24 cellular contexts compared by ENCODE assay signal in genomic region chr17:17866425-17866824, GRCh38.
"Had no signal": no experiment of that assay in that cellular context is flagged by ENCODE, and none has a peak within 500 bp of the region (broad histone marks: within the 10 kb centered on the region; RNA-seq: fewer than 3 reads in every experiment).

No MANE protein-coding gene starts in this region.

- H3K27me3 ChIP-seq: ascending aorta, body of pancreas had no signal

- H3K9me3 Mint-ChIP-seq: activated CD4-positive, alpha-beta memory T cell treated with anti-CD3 and anti-CD28 coated beads, Interleukin-2, amount 10 ng/mL, durations not matched to agents 7 days and 5 days; activated naive CD4-positive, alpha-beta T cell treated with anti-CD3 and anti-CD28 coated beads, Interleukin-2, amount 50 U/mL, for 72 hours; activated naive CD8-positive, alpha-beta T cell treated with anti-CD3 and anti-CD28 coated beads, Interleukin-2, amount 50 U/mL, for 24 hours; activated T-cell treated with anti-CD3 and anti-CD28 coated beads, Interleukin-2, amount 50 U/mL, for 72 hours; T-cell had no signal

- H3K27me3 Mint-ChIP-seq: activated CD4-positive, alpha-beta memory T cell treated with anti-CD3 and anti-CD28 coated beads, Interleukin-2, amount 10 ng/mL, durations not matched to agents 7 days and 5 days; activated CD4-positive, alpha-beta T cell treated with anti-CD3 and anti-CD28 coated beads for 36 hours; activated naive CD8-positive, alpha-beta T cell treated with anti-CD3 and anti-CD28 coated beads, Interleukin-2, amount 50 U/mL, for 24 hours; T-cell had no signal

- H3K4me1 ChIP-seq: ascending aorta, body of pancreas had no signal

- H3K4me3 ChIP-seq: ascending aorta, body of pancreas, K562, SK-N-MC had no signal

- ATAC-seq: activated CD4-positive, alpha-beta T cell treated with anti-CD3 and anti-CD28 coated beads for 36 hours; activated naive CD8-positive, alpha-beta T cell treated with anti-CD3 and anti-CD28 coated beads, Interleukin-2, amount 50 U/mL, for 24 hours; activated T-cell treated with anti-CD3 and anti-CD28 coated beads, Interleukin-2, amount 50 U/mL, for 72 hours; body of pancreas; K562; Right ventricle myocardium inferior; T-cell had no signal

- H3K27ac Mint-ChIP-seq: activated CD4-positive, alpha-beta memory T cell treated with anti-CD3 and anti-CD28 coated beads, Interleukin-2, amount 10 ng/mL, durations not matched to agents 7 days and 5 days; activated CD4-positive, alpha-beta T cell treated with anti-CD3 and anti-CD28 coated beads for 36 hours; activated naive CD4-positive, alpha-beta T cell treated with anti-CD3 and anti-CD28 coated beads, Interleukin-2, amount 50 U/mL, for 72 hours; activated naive CD8-positive, alpha-beta T cell treated with anti-CD3 and anti-CD28 coated beads, Interleukin-2, amount 50 U/mL, for 24 hours; activated T-cell treated with anti-CD3 and anti-CD28 coated beads, Interleukin-2, amount 50 U/mL, for 72 hours; T-cell had no signal

- H3K4me3 Mint-ChIP-seq: activated CD4-positive, alpha-beta memory T cell treated with anti-CD3 and anti-CD28 coated beads, Interleukin-2, amount 10 ng/mL, durations not matched to agents 7 days and 5 days; activated CD4-positive, alpha-beta T cell treated with anti-CD3 and anti-CD28 coated beads for 36 hours; activated naive CD8-positive, alpha-beta T cell treated with anti-CD3 and anti-CD28 coated beads, Interleukin-2, amount 50 U/mL, for 24 hours; activated T-cell treated with anti-CD3 and anti-CD28 coated beads, Interleukin-2, amount 50 U/mL, for 72 hours; T-cell had no signal

- H3K36me3 ChIP-seq: WERI-Rb-1 had no signal

- H3K27ac ChIP-seq: ascending aorta, body of pancreas, SK-N-MC, WERI-Rb-1 had no signal

- H3K9me3 ChIP-seq: ascending aorta, body of pancreas had no signal

- DNase-seq: activated CD4-positive, alpha-beta memory T cell treated with anti-CD3 and anti-CD28 coated beads, Interleukin-2, amount 10 ng/mL, durations not matched to agents 7 days and 5 days; activated CD4-positive, alpha-beta T cell treated with anti-CD3 and anti-CD28 coated beads for 36 hours; activated CD4-positive, alpha-beta T cell treated with anti-CD3 and anti-CD28 coated beads, Interleukin-2, amount 50 U/mL, for 1 hour; activated CD8-positive, alpha-beta memory T cell treated with anti-CD3 and anti-CD28 coated beads, Interleukin-2, amount 50 U/mL, for 4 hours; activated naive CD4-positive, alpha-beta T cell treated with Interleukin-2 at 50 U/mL for 16 hours; activated naive CD8-positive, alpha-beta T cell treated with anti-CD3 and anti-CD28 coated beads, Interleukin-2, amount 50 U/mL, for 24 hours; activated T-cell treated with anti-CD3 and anti-CD28 coated beads, Interleukin-2, amount 50 U/mL, for 72 hours; amniotic stem cell; body of pancreas; Kasumi-1; NCI-H1105 treated with DMSO at 0.1 percent for 48 hours; NCI-H146; NCI-H187 treated with DMSO at 0.1 percent for 48 hours; NCI-H2171; NCI-H2227 treated with DMSO at 0.1 percent for 48 hours; NCI-H526 treated with DMSO at 0.1 percent for 48 hours; NCI-H82; T-cell; WERI-Rb-1 had no signal
